1 cellular context compared by ENCODE assay signal in the genomic region with DNA sequence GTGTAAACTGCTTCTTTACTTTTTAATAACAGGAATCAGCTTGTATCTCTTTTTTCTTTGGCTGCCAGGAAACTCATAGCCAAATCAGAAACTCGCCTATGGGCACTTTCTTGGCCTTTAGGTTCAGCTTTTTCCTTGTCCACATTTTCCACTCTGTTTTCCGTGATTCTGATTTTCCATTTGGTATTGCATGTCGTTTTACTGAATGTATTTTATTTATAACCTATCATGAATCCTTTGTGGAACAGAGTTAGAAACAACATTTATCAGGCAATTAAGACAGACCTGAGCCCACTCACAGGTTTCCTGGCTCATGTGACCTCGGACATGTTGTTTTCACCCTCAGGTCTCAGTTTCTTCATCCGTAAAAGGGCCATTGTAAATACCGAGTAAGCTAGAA.
TF ChIP-seq lines count a peak whose summit lies in the region.

No MANE protein-coding gene starts in this region.

TF ChIP-seq in HCT116, 20 proteins besides CTCF, POLR2A, EP300 and RAD21 (continued from another document):
- TF ChIP-seq, protein P1, sequence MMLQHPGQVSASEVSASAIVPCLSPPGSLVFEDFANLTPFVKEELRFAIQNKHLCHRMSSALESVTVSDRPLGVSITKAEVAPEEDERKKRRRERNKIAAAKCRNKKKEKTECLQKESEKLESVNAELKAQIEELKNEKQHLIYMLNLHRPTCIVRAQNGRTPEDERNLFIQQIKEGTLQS (IDR thresholded peaks at IDR 0.05) = no peak
- TF ChIP-seq CEBPB (IDR thresholded peaks at IDR 0.05; ENCODE audit: low read depth) (no peak), FOSL1 (IDR thresholded peaks at IDR 0.05; ENCODE audit: low read depth) (no peak)
